In genomic region chr4:77082886-77083608, GRCh38 we compare ENCODE assay signal across 13 cellular contexts.
"Had no signal": no experiment of that assay in that cellular context is flagged by ENCODE, and none has a peak within 500 bp of the region (broad histone marks: within the 10 kb centered on the region; RNA-seq: fewer than 3 reads in every experiment).

No MANE protein-coding gene starts in this region.

- ATAC-seq: left cardiac atrium, sciatic nerve had no signal

- H3K9me3 ChIP-seq: esophagus muscularis mucosa had no signal

- H3K4me3 ChIP-seq: esophagus muscularis mucosa, lung had no signal

- H3K36me3 ChIP-seq: esophagus muscularis mucosa had no signal

- H3K27me3 ChIP-seq: esophagus muscularis mucosa had no signal

- H3K4me3 Mint-ChIP-seq: activated CD4-positive, alpha-beta memory T cell treated with anti-CD3 and anti-CD28 coated beads for 36 hours; activated naive CD8-positive, alpha-beta T cell treated with anti-CD3 and anti-CD28 coated beads for 36 hours; naive B cell; stimulated activated naive CD8-positive, alpha-beta T cell treated with anti-CD3 and anti-CD28 coated beads, Interleukin-15, Interleukin-2, amounts not matched to agents 100 ng/mL and 50 ng/mL, for 24 hours had no signal

- H3K9me3 Mint-ChIP-seq: activated CD4-positive, alpha-beta memory T cell treated with anti-CD3 and anti-CD28 coated beads for 36 hours; stimulated activated naive CD8-positive, alpha-beta T cell treated with anti-CD3 and anti-CD28 coated beads, Interleukin-15, Interleukin-2, amounts not matched to agents 100 ng/mL and 50 ng/mL, for 24 hours had no signal

- H3K27me3 Mint-ChIP-seq: activated CD4-positive, alpha-beta memory T cell treated with anti-CD3 and anti-CD28 coated beads for 36 hours; activated naive CD8-positive, alpha-beta T cell treated with anti-CD3 and anti-CD28 coated beads for 36 hours; naive B cell; stimulated activated naive CD8-positive, alpha-beta T cell treated with anti-CD3 and anti-CD28 coated beads, Interleukin-15, Interleukin-2, amounts not matched to agents 100 ng/mL and 50 ng/mL, for 24 hours had no signal

- H3K27ac ChIP-seq: esophagus muscularis mucosa had no signal

- DNase-seq: activated CD4-positive, alpha-beta memory T cell treated with anti-CD3 and anti-CD28 coated beads for 36 hours; activated gamma-delta T cell; activated naive CD8-positive, alpha-beta T cell treated with anti-CD3 and anti-CD28 coated beads for 36 hours; activated T-cell treated with anti-CD3 and anti-CD28 coated beads, Interleukin-2, amount 50 U/mL, for 48 hours; anterior cingulate cortex; left cardiac atrium; naive B cell; nucleus accumbens; T-helper 2 cell had no signal

- H3K27ac Mint-ChIP-seq: activated CD4-positive, alpha-beta memory T cell treated with anti-CD3 and anti-CD28 coated beads for 36 hours; activated naive CD8-positive, alpha-beta T cell treated with anti-CD3 and anti-CD28 coated beads for 36 hours; stimulated activated naive CD8-positive, alpha-beta T cell treated with anti-CD3 and anti-CD28 coated beads, Interleukin-15, Interleukin-2, amounts not matched to agents 100 ng/mL and 50 ng/mL, for 24 hours had no signal
